ENCODE assay signal across 34 cellular contexts in genomic region chr12:77256924-77257323, GRCh38.
A peak's percentile ranks its signal among the peaks of the same experiment; 100 is the strongest.
DNase-seq lines count a peak whose midpoint lies in the region; TF ChIP-seq lines count a peak whose summit lies in the region.
"Had no signal": no experiment of that assay in that cellular context is flagged by ENCODE, and none has a peak within 500 bp of the region (broad histone marks: within the 10 kb centered on the region; RNA-seq: fewer than 3 reads in every experiment).

No MANE protein-coding gene starts in this region.

- TF ChIP-seq CTCF in fibroblast of mammary gland (conservative IDR thresholded peaks at IDR 0.05; ENCODE audit: control insufficient read depth, insufficient read depth, low read depth, low read length): no peak

- no peak overlapping the region for H4K8ac ChIP-seq in neuronal stem cell (ENCODE audit: low read depth, low read length)

- no peak overlapping the region for H3K4ac ChIP-seq in neuronal stem cell (ENCODE audit: low read length)

- no peak overlapping the region for H2AFZ ChIP-seq in GM23248
- H2AFZ ChIP-seq in neuronal stem cell (ENCODE audit: low read length): no peak overlapping the region
- H2AFZ ChIP-seq: parathyroid adenoma had no signal

- in situ Hi-C loops in GM23248 (cut with MboI): no loop called here

- H3K4me2 ChIP-seq in GM23248 (ENCODE audit: unreplicated experiment) (no peak overlapping the region), neuronal stem cell (ENCODE audit: insufficient read depth, low read length, poor library complexity, severe bottlenecking) (no peak overlapping the region)

- peak overlapping the region; percentile 1 for H3K14ac ChIP-seq in neuronal stem cell (ENCODE audit: low read length)

- no peak overlapping the region for H3K18ac ChIP-seq in neuronal stem cell (ENCODE audit: low read length)

- no peaks in the 10 kb centered on the region for H3F3A ChIP-seq in GM23248 (ENCODE audit: insufficient read depth)

- no peak overlapping the region for H2BK12ac ChIP-seq in neuronal stem cell (ENCODE audit: low read length)

- H3K79me1 ChIP-seq in neuronal stem cell (ENCODE audit: low read depth, low read length): no peaks in the 10 kb centered on the region

- H2BK120ac ChIP-seq in neuronal stem cell (ENCODE audit: low read depth, low read length): no peak overlapping the region

- H3K9ac ChIP-seq in GM23248 (no peak overlapping the region), neuronal stem cell (ENCODE audit: low read depth, low read length, poor library complexity) (no peak overlapping the region)
- H3K9ac ChIP-seq: parathyroid adenoma had no signal

- no peaks in the 10 kb centered on the region for H3K36me3 ChIP-seq in GM23248 (ENCODE audit: low read depth)
- peaks cover 0 to 1% of the 10 kb centered on the region in 2 donors for H3K36me3 ChIP-seq in neuronal stem cell (replicated peaks in 1 of 2; ENCODE audit: control insufficient read depth in 2 of 2, insufficient read depth in 2 of 2, low read length in 2 of 2)
- H3K36me3 ChIP-seq: adrenal gland, BE2C, cardiac muscle cell, HAP-1, Peyer's patch, SJCRH30, spleen, stomach, thyroid gland, vagina had no signal

- H3K27ac ChIP-seq in GM23248 (no peak overlapping the region), neuronal stem cell (replicated peaks; ENCODE audit: low read length) (no peak overlapping the region), caudate nucleus (ENCODE audit: low read depth, low read length) (no peak overlapping the region)
- H3K27ac ChIP-seq: adrenal gland, cardiac muscle cell, parathyroid adenoma, Peyer's patch, SJCRH30, spleen, stomach, thyroid gland, vagina, VCaP had no signal

- WGBS in GM23248 (ENCODE audit: low coverage in 1 of 2, low lambda C conversion rate in 2 of 2, missing lambda C conversion rate in 2 of 2), 2 experiments: 19 to 24% methylated on average over 1 of the region's 1 CpG
- WGBS in neuronal stem cell (ENCODE audit: extremely low coverage in 2 of 2, insufficient read length in 2 of 2, insufficient replicate concordance in 1 of 2), 2 donors: no CpG with 5 or more reads among the region's 1 CpG

- H3K27me3 ChIP-seq in GM23248 (replicated peaks; ENCODE audit: insufficient read depth) (no peaks in the 10 kb centered on the region), neuronal stem cell (ENCODE audit: control insufficient read depth in 3 of 3, insufficient read depth in 3 of 3, low read depth in 1 of 3, low read length in 3 of 3) (no peaks in the 10 kb centered on the region)
- H3K27me3 ChIP-seq: adrenal gland, BE2C, cardiac muscle cell, Peyer's patch, SJCRH30, spleen, stomach, thyroid gland, vagina had no signal

- no peaks in the 10 kb centered on the region for H3K9me3 ChIP-seq in GM23248 (ENCODE audit: low read depth)
- no peaks in the 10 kb centered on the region for H3K9me3 ChIP-seq in neuronal stem cell (replicated peaks in 1 of 2; ENCODE audit: control insufficient read depth in 2 of 2, insufficient read depth in 1 of 2, low read depth in 1 of 2, low read length in 2 of 2)
- H3K9me3 ChIP-seq: adrenal gland, BE2C, HAP-1, Peyer's patch, SJCRH30, stomach, thyroid gland, vagina had no signal

- H3K23ac ChIP-seq in neuronal stem cell (ENCODE audit: low read depth, low read length, poor library complexity): no peak overlapping the region

- H4K91ac ChIP-seq in neuronal stem cell (ENCODE audit: low read depth, low read length, poor library complexity): no peak overlapping the region

- peak; percentile 17 for DNase-seq in GM23248
- DNase-seq in astrocyte of the hippocampus (ENCODE audit: low read depth, low spot score): peak; percentile 11
- DNase-seq in fibroblast of mammary gland (ENCODE audit: low read depth): peak; percentile 18
- no peak for DNase-seq in neuronal stem cell (ENCODE audit: low spot score)
- no peak for DNase-seq in NCI-H446 treated with DMSO at 0.1 percent for 48 hours (lab: John Stamatoyannopoulos, UW)
- no peak for DNase-seq in caudate nucleus (lab: John Stamatoyannopoulos, UW)
- DNase-seq in NCI-H2107 (lab: John Stamatoyannopoulos, UW): no peak
- no peak for DNase-seq in CD1c-positive myeloid dendritic cell (ENCODE audit: extremely low spot score)
- DNase-seq: activated CD4-positive, alpha-beta T cell treated with anti-CD3 and anti-CD28 coated beads for 36 hours; activated CD8-positive, alpha-beta T cell treated with anti-CD3 and anti-CD28 coated beads, Interleukin-2, amount 10 ng/mL, durations not matched to agents 7 days and 5 days; activated naive CD4-positive, alpha-beta T cell treated with anti-CD3 and anti-CD28 coated beads for 36 hours; adrenal gland; BE2C; CD8-positive, alpha-beta memory T cell; cortex of kidney; effector memory CD8-positive, alpha-beta T cell; mesenchymal stem cell; NCI-H1436 treated with DMSO at 0.1 percent for 48 hours; NCI-H2081 treated with DMSO at 0.1 percent for 48 hours; NCI-H226; Peyer's patch; retina; SJCRH30; spleen; stimulated activated CD8-positive, alpha-beta memory T cell treated with anti-CD3 and anti-CD28 coated beads, Interleukin-4, amount 100 ng/mL, for 48 hours; stomach; SW 1271; T1000; thyroid gland had no signal

- no peaks in the 10 kb centered on the region for H4K20me1 ChIP-seq in GM23248 (ENCODE audit: insufficient read depth)

- no peaks in the 10 kb centered on the region for H3K4me1 ChIP-seq in GM23248 (ENCODE audit: insufficient read depth)
- no peaks in the 10 kb centered on the region for H3K4me1 ChIP-seq in neuronal stem cell (ENCODE audit: control insufficient read depth in 2 of 2, insufficient read depth in 1 of 2, low read depth in 1 of 2, low read length in 2 of 2)
- H3K4me1 ChIP-seq: adrenal gland, BE2C, HAP-1, parathyroid adenoma, Peyer's patch, SJCRH30, spleen, stomach, thyroid gland, vagina had no signal

- no peaks in the 10 kb centered on the region for H3K9me2 ChIP-seq in GM23248 (ENCODE audit: insufficient read depth)

- H3K79me2 ChIP-seq in GM23248 (ENCODE audit: insufficient read depth): no peaks in the 10 kb centered on the region
- H3K79me2 ChIP-seq: parathyroid adenoma had no signal

- H2BK15ac ChIP-seq in neuronal stem cell (ENCODE audit: low read length): no peak overlapping the region

- H2AK5ac ChIP-seq in neuronal stem cell (ENCODE audit: low read depth, low read length): no peak overlapping the region

- H3K4me3 ChIP-seq in GM23248 (no peak overlapping the region), fibroblast of mammary gland (ENCODE audit: control insufficient read depth, low read depth, low read length) (no peak overlapping the region), neuronal stem cell (ENCODE audit: low read length in 2 of 2) (no peak overlapping the region)
- H3K4me3 ChIP-seq: adrenal gland, cardiac muscle cell, HAP-1, Peyer's patch, SJCRH30, spleen, stomach, thyroid gland, vagina had no signal

- H2BK5ac ChIP-seq in neuronal stem cell (ENCODE audit: low read length): no peak overlapping the region

Comparison
In these comparisons a context has a peak if more than half of its experiments do, and no peak if none do; other contexts are left out.
1. DNase-seq: peak in GM23248 (single experiment), astrocyte of the hippocampus (single experiment) and fibroblast of mammary gland (single experiment); none in neuronal stem cell (single experiment), NCI-H446 treated with DMSO at 0.1 percent for 48 hours (single experiment), caudate nucleus (0 of 61), NCI-H2107 (single experiment) and CD1c-positive myeloid dendritic cell (single experiment).